26 cellular contexts compared by ENCODE assay signal in genomic region chr17:7426896-7427488, GRCh38. TPM values are rescaled to one million over a fixed set of nuclear protein-coding genes. Genes with fewer than 3 reads are reported as not detected.
"Had no signal": no experiment of that assay in that cellular context is flagged by ENCODE, and none has a peak within 500 bp of the region (broad histone marks: within the 10 kb centered on the region; RNA-seq: fewer than 3 reads in every experiment).

No MANE protein-coding gene starts in this region.

- H3K4me2 ChIP-seq: SK-N-SH had no signal

- ATAC-seq: PC-3 had no signal

- H3K9ac ChIP-seq: SK-N-SH had no signal

- DNase-seq: KBM-7; MV-4-11; NCI-H1048; NCI-H1105; NCI-H1417; NCI-H1436 treated with DMSO at 0.1 percent for 48 hours; NCI-H1694; NCI-H187 treated with DMSO at 0.1 percent for 48 hours; NCI-H2029 treated with DMSO at 0.1 percent for 48 hours; NCI-H2171 treated with DMSO at 0.1 percent for 48 hours; NCI-H345; NCI-H446 treated with DMSO at 0.1 percent for 48 hours; NCI-H510A treated with DMSO at 0.1 percent for 48 hours; NCI-H526; NCI-H82; NK-92 treated with Interleukin-12 subunit alpha and Interleukin-12 subunit beta, amount 100 ng/mL, for 24 hours; PC-3; SHP77; SK-N-SH; SW 1271 had no signal

- H3K27ac ChIP-seq: RWPE1 had no signal

- H3K9me3 ChIP-seq: SK-N-SH had no signal

RNA-seq across cellular contexts. Expression of gene SPEM2, which starts 1.6 kb away (rescaled TPM):
- total RNA-seq: HT1080, LHCN-M2, MCF 10A, OCI-LY7, PC-3, SK-MEL-5 had no signal
- polyA plus RNA-seq: SK-N-SH had no signal

RNA-seq across cellular contexts. Expression of gene SPEM3, which starts 1.7 kb away (rescaled TPM):
- total RNA-seq: HT1080, LHCN-M2, MCF 10A, OCI-LY7, PC-3, SK-MEL-5 had no signal
- polyA plus RNA-seq: SK-N-SH had no signal

RNA-seq across cellular contexts. Expression of gene SPEM1, which starts 6.9 kb away (rescaled TPM):
- total RNA-seq: HT1080, LHCN-M2, MCF 10A, OCI-LY7, PC-3, SK-MEL-5 had no signal
- polyA plus RNA-seq: SK-N-SH had no signal
